In the genomic region with DNA sequence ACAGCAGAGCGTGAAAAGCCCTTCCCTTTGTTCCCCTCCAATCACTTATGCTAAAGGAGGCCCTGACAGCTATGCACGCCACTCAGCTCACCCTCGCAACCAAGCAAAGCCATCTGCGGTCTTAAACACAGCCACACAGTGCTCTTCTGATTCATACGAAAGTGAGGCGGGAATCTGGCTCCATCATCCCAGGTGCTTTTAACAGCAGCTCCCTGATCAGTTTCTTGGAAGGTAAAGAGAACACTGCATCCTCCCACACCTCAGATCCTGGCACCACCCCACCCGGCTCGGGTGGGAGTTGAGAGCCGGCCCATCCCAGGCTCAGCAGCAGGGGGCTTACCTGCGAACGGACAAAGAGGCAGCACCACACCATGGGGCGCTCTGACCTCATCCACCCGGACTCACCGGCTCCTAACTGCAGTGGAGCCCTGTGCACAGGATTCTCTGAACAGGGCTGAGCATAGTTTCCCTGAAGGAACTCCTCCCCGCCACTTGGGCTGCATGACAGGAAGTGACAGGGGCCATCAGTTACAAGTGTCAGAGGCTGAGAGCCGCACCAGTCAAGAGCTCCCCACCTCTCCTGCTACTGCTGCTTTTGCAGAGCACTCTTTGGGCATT, we compare ENCODE assay signal across 7 cellular contexts.
DNase-seq lines count a peak whose midpoint lies in the region; ATAC-seq and TF ChIP-seq lines count a peak whose summit lies in the region.

No MANE protein-coding gene starts in this region.

- no peak for TF ChIP-seq CTCF in coronary artery (IDR thresholded peaks at IDR 0.05)

- ATAC-seq in GM19351 (IDR thresholded peaks at IDR 0.05; ENCODE audit: unreplicated experiment) (peak; percentile 59), HG03378 (IDR thresholded peaks at IDR 0.05; ENCODE audit: unreplicated experiment) (peak; percentile 52)

- peak; percentile 67 for DNase-seq in UCSD-AML1 (lab: John Stamatoyannopoulos, UW; ENCODE audit: unreplicated experiment)
- DNase-seq in coronary artery (ENCODE audit: low spot score), result no peak
- peak in 2 of 3 donors; percentile 50 to 74 for DNase-seq in stimulated activated CD4-positive, alpha-beta T cell treated with anti-CD3 and anti-CD28 coated beads, Interleukin-12 subunit alpha, Interleukin-12 subunit beta, amount 100 ng/mL, for 48 hours (ENCODE audit: low read depth in 2 of 3, low spot score in 1 of 3)
- DNase-seq in COLO668 (lab: John Stamatoyannopoulos, UW; ENCODE audit: unreplicated experiment), result no peak
- DNase-seq in NCI-H2081 (lab: John Stamatoyannopoulos, UW), result no peak

- H3K4me3 ChIP-seq in coronary artery, result peak overlapping the region; percentile 23

- H3K27ac ChIP-seq in coronary artery, result peak overlapping the region in 1 of 2 donors; percentile 3

Comparison
In these comparisons a context has a peak if more than half of its experiments do, and no peak if none do; other contexts are left out.
1. DNase-seq: peak in UCSD-AML1 (single experiment) and stimulated activated CD4-positive, alpha-beta T cell treated with anti-CD3 and anti-CD28 coated beads, Interleukin-12 subunit alpha, Interleukin-12 subunit beta, amount 100 ng/mL, for 48 hours (2 of 3); none in coronary artery (single experiment), COLO668 (single experiment) and NCI-H2081 (0 of 2).